In the genomic region with DNA sequence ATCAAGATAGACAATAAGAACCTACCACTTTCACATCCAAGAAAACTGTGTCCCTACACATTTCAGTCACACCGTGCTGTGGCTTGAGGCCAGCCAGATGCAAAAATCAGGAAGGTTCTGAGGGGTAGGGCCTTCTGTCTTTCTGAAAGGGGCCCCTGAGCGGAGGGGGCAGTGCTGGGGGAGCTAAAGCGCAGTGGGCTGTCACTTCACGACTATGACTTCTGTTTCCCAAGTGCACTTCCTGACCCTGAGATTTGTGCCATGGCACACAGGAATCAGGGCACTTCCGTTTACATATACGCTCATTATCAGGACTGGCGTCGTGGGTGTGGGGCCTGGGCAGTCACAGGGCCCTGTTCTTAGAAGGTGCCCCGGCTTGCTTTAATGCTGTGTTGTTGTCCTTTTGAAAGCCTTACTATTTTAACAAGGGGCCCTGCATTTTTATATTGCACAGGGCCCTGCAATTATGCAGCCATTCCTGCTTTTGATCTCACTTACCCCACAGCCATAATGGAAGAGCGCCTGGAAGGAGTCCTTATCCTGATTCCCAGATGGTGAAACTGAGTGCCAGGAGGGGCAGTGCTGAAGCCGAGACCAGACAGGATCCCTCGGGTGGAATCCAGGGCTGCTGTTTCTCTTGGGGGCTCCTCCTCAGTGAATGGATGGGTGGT, we compare ENCODE assay signal across 1 cellular context.
TF ChIP-seq lines count a peak whose summit lies in the region.

No MANE protein-coding gene starts in this region.

TF ChIP-seq in H1, 55 proteins besides CTCF, POLR2A, EP300 and RAD21:
- TF ChIP-seq SP2 (IDR thresholded peaks at IDR 0.05; ENCODE audit: low read length), result no peak
- no peak for TF ChIP-seq SUZ12 (IDR thresholded peaks at IDR 0.05; ENCODE audit: low read length)
- TF ChIP-seq, protein P1, sequence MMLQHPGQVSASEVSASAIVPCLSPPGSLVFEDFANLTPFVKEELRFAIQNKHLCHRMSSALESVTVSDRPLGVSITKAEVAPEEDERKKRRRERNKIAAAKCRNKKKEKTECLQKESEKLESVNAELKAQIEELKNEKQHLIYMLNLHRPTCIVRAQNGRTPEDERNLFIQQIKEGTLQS (IDR thresholded peaks at IDR 0.05; ENCODE audit: insufficient read depth, low read depth, low read length), result no peak
- TF ChIP-seq TAF7 (optimal IDR thresholded peaks at IDR 0.05; ENCODE audit: borderline replicate concordance, low read depth, low read length), result no peak
- no peak for TF ChIP-seq SP4 (IDR thresholded peaks at IDR 0.05; ENCODE audit: low read length)
- TF ChIP-seq ZNF274 (IDR thresholded peaks at IDR 0.05; ENCODE audit: borderline replicate concordance, extremely low read depth, low read length), result no peak
- TF ChIP-seq SIN3A (conservative IDR thresholded peaks at IDR 0.05 in 1 of 2, IDR thresholded peaks at IDR 0.05 in 1 of 2; ENCODE audit: low read depth in 1 of 2, low read length in 2 of 2), result no peak
- TF ChIP-seq KDM4A (IDR thresholded peaks at IDR 0.05; ENCODE audit: low read depth, low read length, severe bottlenecking), result no peak
